8 cellular contexts compared by ENCODE assay signal in the genomic region with DNA sequence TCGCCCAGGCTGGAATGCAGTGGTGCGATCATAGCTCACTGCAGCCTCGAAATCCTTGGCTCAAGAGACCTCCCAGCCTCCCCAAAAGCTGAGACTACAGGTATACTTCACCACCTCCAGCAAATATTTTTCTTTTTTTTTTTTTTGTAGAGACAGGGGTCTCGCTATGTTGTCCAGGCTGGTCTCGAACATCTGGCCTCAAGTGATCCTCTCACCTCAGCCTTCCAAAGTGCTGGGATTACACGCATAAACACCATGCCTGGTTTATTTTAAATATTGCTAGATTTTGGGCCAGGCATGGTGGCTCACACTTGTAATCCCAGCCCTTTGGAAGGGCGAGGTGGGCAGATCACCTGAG. TPM values are rescaled to one million over a fixed set of nuclear protein-coding genes. Genes with fewer than 3 reads are reported as not detected.
DNase-seq lines count a peak whose midpoint lies in the region; ATAC-seq and TF ChIP-seq lines count a peak whose summit lies in the region.

No MANE protein-coding gene starts in this region.

- peaks cover 9% of the 10 kb centered on the region for H3K4me1 ChIP-seq in iPS-18a (ENCODE audit: control insufficient read depth, low read depth, low read length)
- H3K4me1 ChIP-seq in stomach, result peaks cover 17 to 39% (median 31%) of the 10 kb centered on the region in 4 donors

- DNase-seq in stomach (no peak), NCI-H1092 (lab: John Stamatoyannopoulos, UW) (no peak), middle frontal gyrus (ENCODE audit: extremely low spot score, low spot score) (no peak)
- DNase-seq in activated CD4-positive, CD25-positive, alpha-beta regulatory T cell treated with anti-CD3 and anti-CD28 coated beads, Interleukin-2, amount 50 U/mL, for 72 hours, result no peak

- TF ChIP-seq CTCF in GM12875 (IDR thresholded peaks at IDR 0.05; ENCODE audit: borderline replicate concordance, insufficient read depth, low read depth, low read length) (no peak), VCaP (conservative IDR thresholded peaks at IDR 0.05) (no peak), stomach (IDR thresholded peaks at IDR 0.05) (no peak)

- 64 to 85% (median 74%) methylated on average over 7 of the region's 7 CpGs for WGBS in stomach, 5 donors

- TF ChIP-seq EP300 in stomach (IDR thresholded peaks at IDR 0.05), result no peak

- intact Hi-C loops in stomach (cut with DNase I; ENCODE audit: low total_unique reads), result no loop called here

- H3K36me3 ChIP-seq in iPS-18a (ENCODE audit: control insufficient read depth, low read depth, low read length) (peaks cover 2% of the 10 kb centered on the region), stomach (peaks cover 0 to 22% (median 16%) of the 10 kb centered on the region in 4 donors)

- peak overlapping the region; percentile 49 for H3K4me3 ChIP-seq in GM12875 (ENCODE audit: low read depth, low read length)
- H3K4me3 ChIP-seq in iPS-18a (ENCODE audit: low read length), result peak overlapping the region; percentile 91
- peak overlapping the region; percentile 41 to 53 (median 48) for H3K4me3 ChIP-seq in stomach

- H3K27ac ChIP-seq in VCaP (peak overlapping the region; percentile 81), iPS-18a (ENCODE audit: low read length) (no peak overlapping the region), stomach (peak overlapping the region; percentile 84 to 94 (median 89))

- H3K9me3 ChIP-seq in iPS-18a (ENCODE audit: control insufficient read depth, low read depth, low read length) (no peaks in the 10 kb centered on the region), stomach (no peaks in the 10 kb centered on the region)

- ATAC-seq in GM18907 (IDR thresholded peaks at IDR 0.05; ENCODE audit: unreplicated experiment), result no peak

- no peaks in the 10 kb centered on the region for H3K27me3 ChIP-seq in iPS-18a (ENCODE audit: control insufficient read depth, insufficient read depth, low read length)
- H3K27me3 ChIP-seq in stomach, result no peaks in the 10 kb centered on the region

- no peak overlapping the region for H3K9ac ChIP-seq in iPS-18a (ENCODE audit: low read length)

- TF ChIP-seq POLR2A in stomach (IDR thresholded peaks at IDR 0.05), result no peak

RNA-seq across cellular contexts. Expression of a gene that starts 26.7 kb away (rescaled TPM):
- total RNA-seq in stomach, result 1,000 to 10,000 TPM in 3 of 5 donors, 100 to 1,000 TPM in 2; 409 to 1,431 (median 1,065) TPM
- polyA plus RNA-seq in stomach, result 1,000 to 10,000 TPM in 1 of 3 donors, 100 to 1,000 TPM in 2; 875 to 1,080 (median 957) TPM

RNA-seq across cellular contexts. Expression of a gene that starts 47.8 kb away (rescaled TPM):
- total RNA-seq in stomach, result 10 to 100 TPM in 3 of 5 donors, 1 to 10 TPM in 2; 1.8 to 22.0 (median 17.4) TPM
- polyA plus RNA-seq in stomach, result 10 to 100 TPM in 1 of 3 donors, 1 to 10 TPM in 2; 6.6 to 10.5 (median 8.3) TPM

RNA-seq across cellular contexts. Expression of a gene that starts 52.3 kb away (rescaled TPM):
- total RNA-seq in stomach, result 10 to 100 TPM in 3 of 5 donors, 1 to 10 TPM in 2; 1.2 to 24.3 (median 19.4) TPM
- polyA plus RNA-seq in stomach, result 1 to 10 TPM; 1.7 to 5.2 (median 3.1) TPM
